Comparison of ENCODE assay signal across 9 cellular contexts in genomic region chr22:19522190-19522880, GRCh38. TPM values are rescaled to one million over a fixed set of nuclear protein-coding genes. Genes with fewer than 3 reads are reported as not detected.
DNase-seq lines count a peak whose midpoint lies in the region; ATAC-seq lines count a peak whose summit lies in the region.
"Had no signal": no experiment of that assay in that cellular context is flagged by ENCODE, and none has a peak within 500 bp of the region (broad histone marks: within the 10 kb centered on the region; RNA-seq: fewer than 3 reads in every experiment).

No MANE protein-coding gene starts in this region.

- H3K18ac ChIP-seq in mesendoderm (ENCODE audit: low read length), result no peak overlapping the region

- peak overlapping the region in 1 of 2 donors; percentile 75 for H3K27ac Mint-ChIP-seq in stimulated activated naive CD8-positive, alpha-beta T cell treated with anti-CD3 and anti-CD28 coated beads, Interleukin-15, amount 100 ng/mL, for 72 hours

- no CpG with 5 or more reads among the region's 16 CpGs for WGBS in mesendoderm (ENCODE audit: extremely low coverage, insufficient coverage, low lambda C conversion rate)

- no peak overlapping the region for H2BK5ac ChIP-seq in mesendoderm (ENCODE audit: low read length)

- no peak overlapping the region for H3K9ac ChIP-seq in mesendoderm (ENCODE audit: low read length)

- no peak overlapping the region for H3K23ac ChIP-seq in mesendoderm (ENCODE audit: low read length)

- H3K4me3 Mint-ChIP-seq in stimulated activated naive CD8-positive, alpha-beta T cell treated with anti-CD3 and anti-CD28 coated beads, Interleukin-15, amount 100 ng/mL, for 72 hours, result peak overlapping the region; percentile 45 to 80

- peaks cover 26% of the 10 kb centered on the region for H3K4me1 Mint-ChIP-seq in stimulated activated naive CD8-positive, alpha-beta T cell treated with anti-CD3 and anti-CD28 coated beads, Interleukin-15, amount 100 ng/mL, for 72 hours

- H4K8ac ChIP-seq in mesendoderm (ENCODE audit: low read depth, low read length), result no peak overlapping the region

- peaks cover 51% of the 10 kb centered on the region for H3K27me3 Mint-ChIP-seq in stimulated activated naive CD8-positive, alpha-beta T cell treated with anti-CD3 and anti-CD28 coated beads, Interleukin-15, amount 100 ng/mL, for 72 hours

- H2BK120ac ChIP-seq in mesendoderm (ENCODE audit: low read depth, low read length), result no peak overlapping the region

- H4K5ac ChIP-seq in mesendoderm (ENCODE audit: low read length), result no peak overlapping the region

- no peak overlapping the region for H2AK5ac ChIP-seq in mesendoderm (ENCODE audit: low read length)

- H3K27ac ChIP-seq in mesendoderm (ENCODE audit: low read depth, low read length), result no peak overlapping the region

- H3K4ac ChIP-seq in mesendoderm (ENCODE audit: low read depth, low read length), result no peak overlapping the region

- H3K4me2 ChIP-seq in mesendoderm (ENCODE audit: low read length), result no peak overlapping the region

- ATAC-seq in stimulated activated naive CD8-positive, alpha-beta T cell treated with anti-CD3 and anti-CD28 coated beads, Interleukin-15, amount 100 ng/mL, for 72 hours, result no peak
- ATAC-seq in stimulated activated naive CD8-positive, alpha-beta T cell treated with anti-CD3 and anti-CD28 coated beads, Interleukin-15, Interleukin-2, amounts not matched to agents 100 U/mL and 50 U/mL, for 24 hours, result no peak
- no peak for ATAC-seq in HG03378 (IDR thresholded peaks at IDR 0.05; ENCODE audit: unreplicated experiment)

- no peak overlapping the region for H3K4me3 ChIP-seq in mesendoderm (ENCODE audit: low read length)
- H3K4me3 ChIP-seq: HAP-1 had no signal

- no peaks in the 10 kb centered on the region for H3K4me1 ChIP-seq in mesendoderm (ENCODE audit: control insufficient read depth, low read depth, low read length)

- no peak overlapping the region for H2BK15ac ChIP-seq in mesendoderm (replicated peaks; ENCODE audit: low read depth)

- H3K79me2 ChIP-seq in mesendoderm (ENCODE audit: control insufficient read depth, insufficient read depth, low read length), result no peaks in the 10 kb centered on the region

- no peak overlapping the region for H3K56ac ChIP-seq in mesendoderm (ENCODE audit: low read length)

- H3K27me3 ChIP-seq in mesendoderm (ENCODE audit: insufficient read depth, low read length, poor library complexity), result no peaks in the 10 kb centered on the region

- no peaks in the 10 kb centered on the region for H3K36me3 ChIP-seq in mesendoderm (ENCODE audit: control insufficient read depth, insufficient read depth, low read length)

- H3K9me3 Mint-ChIP-seq in stimulated activated naive CD8-positive, alpha-beta T cell treated with anti-CD3 and anti-CD28 coated beads, Interleukin-15, amount 100 ng/mL, for 72 hours, result no peaks in the 10 kb centered on the region

- no peaks in the 10 kb centered on the region for H3K79me1 ChIP-seq in mesendoderm (ENCODE audit: low read length)

- DNase-seq in stimulated activated naive CD8-positive, alpha-beta T cell treated with anti-CD3 and anti-CD28 coated beads, Interleukin-15, amount 100 ng/mL, for 72 hours, result no peak
- no peak for DNase-seq in stimulated activated naive CD8-positive, alpha-beta T cell treated with anti-CD3 and anti-CD28 coated beads, Interleukin-15, Interleukin-2, amounts not matched to agents 100 U/mL and 50 U/mL, for 24 hours
- DNase-seq in anterior cingulate cortex (lab: John Stamatoyannopoulos, UW) (peak in 42 of 58 donors; percentile 6 to 77 (median 35)), mesendoderm (peak; percentile 22), middle frontal gyrus (ENCODE audit: extremely low spot score, low spot score) (no peak), GDM1 (lab: John Stamatoyannopoulos, UW) (no peak), SIG-M5 (lab: John Stamatoyannopoulos, UW) (no peak)

RNA-seq across cellular contexts. Expression of gene CLDN5, which starts 1.9 kb away (rescaled TPM):
- polyA plus RNA-seq in mesendoderm (2013, experiment 1 of 2), result 0.20 TPM
- 0.24 TPM for polyA plus RNA-seq in mesendoderm (2013, experiment 2 of 2)

RNA-seq across cellular contexts. Expression of gene CDC45, which starts 42.6 kb away (rescaled TPM):
- 20.0 TPM for polyA plus RNA-seq in mesendoderm (2013, experiment 1 of 2)
- polyA plus RNA-seq in mesendoderm (2013, experiment 2 of 2), result 20.5 TPM

RNA-seq across cellular contexts. Expression of gene UFD1, which starts 43.3 kb away (rescaled TPM):
- 115 TPM for polyA plus RNA-seq in mesendoderm (2013, experiment 1 of 2)
- polyA plus RNA-seq in mesendoderm (2013, experiment 2 of 2), result 113 TPM

Comparison
In these comparisons a context has a peak if more than half of its experiments do, and no peak if none do; other contexts are left out.
1. DNase-seq: peak in anterior cingulate cortex (42 of 58) and mesendoderm (single experiment); none in stimulated activated naive CD8-positive, alpha-beta T cell treated with anti-CD3 and anti-CD28 coated beads, Interleukin-15, amount 100 ng/mL, for 72 hours (0 of 2), stimulated activated naive CD8-positive, alpha-beta T cell treated with anti-CD3 and anti-CD28 coated beads, Interleukin-15, Interleukin-2, amounts not matched to agents 100 U/mL and 50 U/mL, for 24 hours (single experiment), middle frontal gyrus (single experiment), GDM1 (single experiment) and SIG-M5 (single experiment).